Comparison of ENCODE assay signal across 5 cellular contexts in genomic region chr3:25687742-25688141, GRCh38.
"Had no signal": no experiment of that assay in that cellular context is flagged by ENCODE, and none has a peak within 500 bp of the region (broad histone marks: within the 10 kb centered on the region; RNA-seq: fewer than 3 reads in every experiment).

No MANE protein-coding gene starts in this region.

- H3K27ac Mint-ChIP-seq: H9 had no signal

- H2AFZ ChIP-seq: GM23248 had no signal

- H3K4me3 Mint-ChIP-seq: H9 had no signal

- H3K4me1 Mint-ChIP-seq: H9 had no signal

- H3K4me3 ChIP-seq: GM23248, K562 had no signal

- H3K27ac ChIP-seq: GM23248 had no signal

- H3K9ac ChIP-seq: GM23248 had no signal

- DNase-seq: H9, HCEC 1CT, IMR-90 had no signal

- H3K9me3 Mint-ChIP-seq: H9 had no signal
